Comparison of ENCODE assay signal across 17 cellular contexts in the genomic region with DNA sequence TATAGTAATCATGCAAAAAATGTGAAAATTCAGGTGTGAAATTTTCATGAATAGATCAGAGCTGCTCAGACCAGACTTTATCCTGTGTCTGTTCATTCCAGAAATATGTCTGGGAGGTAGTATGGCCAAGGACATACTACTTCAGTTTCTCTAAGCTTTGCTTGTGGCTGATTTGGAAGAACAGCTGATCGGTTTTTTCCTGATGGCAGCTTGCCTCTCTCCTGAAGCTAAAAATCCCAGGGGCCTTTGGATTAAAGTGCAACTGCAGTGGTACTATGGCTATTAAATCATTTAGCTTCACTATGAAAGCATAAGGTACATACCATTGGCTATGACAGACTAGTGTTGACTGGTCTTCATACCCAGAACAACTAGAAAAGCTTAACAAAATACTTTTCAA.
DNase-seq lines count a peak whose midpoint lies in the region; ATAC-seq, FAIRE-seq and TF ChIP-seq lines count a peak whose summit lies in the region.
"Had no signal": no experiment of that assay in that cellular context is flagged by ENCODE, and none has a peak within 500 bp of the region (broad histone marks: within the 10 kb centered on the region; RNA-seq: fewer than 3 reads in every experiment).

No MANE protein-coding gene starts in this region.

- peak overlapping the region; percentile 66 for H2AK5ac ChIP-seq in trophoblast cell (ENCODE audit: low read length)

- H3K9ac ChIP-seq in trophoblast cell (ENCODE audit: low read length): no peak overlapping the region

- no peaks in the 10 kb centered on the region for H3K9me3 ChIP-seq in trophoblast cell (ENCODE audit: insufficient read depth, low read depth, low read length)
- H3K9me3 ChIP-seq: BE2C, Caco-2, HAP-1 had no signal

- H2AFZ ChIP-seq in trophoblast cell (ENCODE audit: insufficient read depth, low read length, poor library complexity): no peak overlapping the region

- H4K12ac ChIP-seq in trophoblast cell (ENCODE audit: low read depth, low read length): no peak overlapping the region

- H4K91ac ChIP-seq in trophoblast cell (ENCODE audit: low read depth, low read length): peak overlapping the region; percentile 75

- ATAC-seq in HG02981 (IDR thresholded peaks at IDR 0.05; ENCODE audit: unreplicated experiment) (no peak), HG02973 (IDR thresholded peaks at IDR 0.05; ENCODE audit: unreplicated experiment) (no peak)
- ATAC-seq: GM12878 had no signal

- H3K4me3 Mint-ChIP-seq in glutamatergic neuron (ENCODE audit: unreplicated experiment): no peak overlapping the region
- H3K4me3 Mint-ChIP-seq: CD4-positive, alpha-beta T cell had no signal

- H3K79me2 ChIP-seq in trophoblast cell (ENCODE audit: control insufficient read depth, insufficient read depth, low read length, poor library complexity): no peaks in the 10 kb centered on the region

- DNase-seq in D721Med (ENCODE audit: insufficient read length, low spot score): no peak
- DNase-seq in NCI-H69 (lab: John Stamatoyannopoulos, UW): peak; percentile 17
- no peak for DNase-seq in glutamatergic neuron
- DNase-seq in trophoblast cell: peak; percentile 37 to 71
- no peak for DNase-seq in stimulated activated CD4-positive, alpha-beta T cell treated with anti-CD3 and anti-CD28 coated beads, Interleukin-12 subunit alpha, Interleukin-12 subunit beta, amount 100 ng/mL, for 4 hours
- DNase-seq: ACHN; BE2C; C1 segment of cervical spinal cord; Caco-2; CD4-positive, alpha-beta T cell; DND-41; EL had no signal

- no peak overlapping the region for H2BK120ac ChIP-seq in trophoblast cell (ENCODE audit: insufficient read depth, low read length, poor library complexity)

- peaks cover 7 to 15% of the 10 kb centered on the region in 2 experiments for H3K4me1 ChIP-seq in trophoblast cell (ENCODE audit: control insufficient read depth in 1 of 2, insufficient read depth in 2 of 2, low read length in 2 of 2)
- H3K4me1 ChIP-seq: HAP-1 had no signal

- H3K4ac ChIP-seq in trophoblast cell (ENCODE audit: low read depth, low read length): no peak overlapping the region

- peaks cover 1% of the 10 kb centered on the region for H3K9me3 Mint-ChIP-seq in glutamatergic neuron (ENCODE audit: unreplicated experiment)
- H3K9me3 Mint-ChIP-seq: CD4-positive, alpha-beta T cell had no signal

- no peaks in the 10 kb centered on the region for H3K36me3 Mint-ChIP-seq in glutamatergic neuron (ENCODE audit: unreplicated experiment)

- no CpG with 5 or more reads among the region's 1 CpG for WGBS in trophoblast cell (ENCODE audit: extremely low coverage, insufficient coverage, insufficient read length)

- no peaks in the 10 kb centered on the region for H3K27me3 ChIP-seq in trophoblast cell (ENCODE audit: insufficient read depth, low read length)
- H3K27me3 ChIP-seq: BE2C had no signal

- peaks cover 29% of the 10 kb centered on the region for H3K4me1 Mint-ChIP-seq in glutamatergic neuron (ENCODE audit: low read depth, unreplicated experiment)

- H3K36me3 ChIP-seq in trophoblast cell (ENCODE audit: control insufficient read depth in 1 of 2, insufficient read depth in 2 of 2, low read length in 2 of 2): no peaks in the 10 kb centered on the region
- H3K36me3 ChIP-seq: BE2C, HAP-1 had no signal

- no peak overlapping the region for H3K4me3 ChIP-seq in trophoblast cell (ENCODE audit: low read depth, low read length)
- H3K4me3 ChIP-seq: GM12878, HAP-1 had no signal

- peaks cover 2% of the 10 kb centered on the region for H3K27me3 Mint-ChIP-seq in glutamatergic neuron (ENCODE audit: unreplicated experiment)

- H3K27ac Mint-ChIP-seq in glutamatergic neuron (ENCODE audit: unreplicated experiment): peak overlapping the region; percentile 69
- H3K27ac Mint-ChIP-seq: CD4-positive, alpha-beta T cell had no signal

- H3K23ac ChIP-seq in trophoblast cell (ENCODE audit: low read length): no peak overlapping the region

- H3K79me1 ChIP-seq in trophoblast cell (ENCODE audit: low read length): peaks cover 20% of the 10 kb centered on the region

- no peak overlapping the region for H2BK12ac ChIP-seq in trophoblast cell (ENCODE audit: low read length)

- no peak overlapping the region for H3K18ac ChIP-seq in trophoblast cell (ENCODE audit: low read length)

- H3K4me2 ChIP-seq in trophoblast cell (ENCODE audit: low read length): no peak overlapping the region

- H3K14ac ChIP-seq in trophoblast cell (ENCODE audit: low read length): no peak overlapping the region

- H3K27ac ChIP-seq in trophoblast cell (ENCODE audit: low read depth, low read length): peak overlapping the region; percentile 56

- peak overlapping the region; percentile 35 for H2BK5ac ChIP-seq in trophoblast cell (ENCODE audit: low read depth, low read length, poor library complexity)

- no peak overlapping the region for H4K8ac ChIP-seq in trophoblast cell (ENCODE audit: low read depth, low read length)

- FAIRE-seq in D721Med (lab: Jason Lieb, UNC): peak; percentile 48
- FAIRE-seq: GM12878, H1 had no signal

- TF ChIP-seq CTCF in D721Med (IDR thresholded peaks at IDR 0.05; ENCODE audit: insufficient read depth, missing control alignments) (no peak), glutamatergic neuron (IDR thresholded peaks at IDR 0.05; ENCODE audit: partially characterized antibody, unreplicated experiment) (no peak)

Comparison
In these comparisons a context has a peak if more than half of its experiments do, and no peak if none do; other contexts are left out.
1. DNase-seq: peak in NCI-H69 (single experiment) and trophoblast cell (2 of 2); none in D721Med (single experiment), glutamatergic neuron (single experiment) and stimulated activated CD4-positive, alpha-beta T cell treated with anti-CD3 and anti-CD28 coated beads, Interleukin-12 subunit alpha, Interleukin-12 subunit beta, amount 100 ng/mL, for 4 hours (single experiment).